8 cellular contexts compared by ENCODE assay signal in the genomic region with DNA sequence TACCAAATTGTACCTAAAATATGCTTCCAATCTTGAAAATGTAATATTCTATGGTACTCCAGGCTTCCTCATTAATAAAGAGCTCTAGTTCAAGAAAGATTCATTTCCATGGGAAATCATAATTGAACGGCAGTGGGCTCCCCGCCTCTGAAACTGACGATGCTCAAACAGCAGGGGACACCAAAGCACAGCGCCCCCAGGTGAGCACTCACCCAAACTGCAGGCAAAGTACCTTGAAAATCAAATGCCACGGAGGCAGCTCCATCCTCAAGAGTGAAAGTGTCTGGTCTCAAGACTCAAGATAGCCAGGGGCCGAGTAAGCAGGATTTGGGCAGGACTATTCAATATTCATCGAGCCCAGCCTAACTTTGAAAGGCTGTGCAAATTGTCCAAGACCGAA.
DNase-seq lines count a peak whose midpoint lies in the region; ATAC-seq and TF ChIP-seq lines count a peak whose summit lies in the region.

No MANE protein-coding gene starts in this region.

- BruUV-seq in mammary epithelial cell (replicated peaks; lab: Mats Ljungman, UMichigan), result no TSS peak

- TF ChIP-seq CTCF in GM12864 (IDR thresholded peaks at IDR 0.05; ENCODE audit: low read depth, low read length, missing control alignments), result peak; percentile 57
- TF ChIP-seq CTCF in RWPE1 (conservative IDR thresholded peaks at IDR 0.05; ENCODE audit: low read depth), result peak; percentile 37; the same call in 1 of the 2 replicates
- TF ChIP-seq CTCF in mammary epithelial cell (conservative IDR thresholded peaks at IDR 0.05 in 1 of 2, IDR thresholded peaks at IDR 0.05 in 1 of 2; ENCODE audit: extremely low read depth in 1 of 2, insufficient read depth in 1 of 2, low read depth in 1 of 2, low read length in 2 of 2), result peak; percentile 31 to 46
- peak; percentile 47 for TF ChIP-seq CTCF in progenitor cell of endocrine pancreas (IDR thresholded peaks at IDR 0.05; ENCODE audit: unreplicated experiment)
- TF ChIP-seq CTCF in gastroesophageal sphincter (IDR thresholded peaks at IDR 0.05), result no peak

- H3K9me3 Mint-ChIP-seq in progenitor cell of endocrine pancreas (ENCODE audit: low read depth), result no peaks in the 10 kb centered on the region

- H4K20me1 ChIP-seq in mammary epithelial cell (ENCODE audit: insufficient read depth, low read length), result no peaks in the 10 kb centered on the region

- in situ Hi-C loops in mammary epithelial cell (cut with MboI; ENCODE audit: low sequenced_read_pairs in 2 of 2), result no loop called here

- intact Hi-C loops in mammary epithelial cell (cut with micrococcal nuclease), result no loop called here

- POLR2A ChIA-PET in RWPE1 (lab: Yijun Ruan, JAX; ENCODE audit: low non-redundant PET), result no interaction called here

- no peaks in the 10 kb centered on the region for H3K27me3 ChIP-seq in mammary epithelial cell (ENCODE audit: insufficient read depth, low read length)
- H3K27me3 ChIP-seq in gastroesophageal sphincter, result no peaks in the 10 kb centered on the region

- no peaks in the 10 kb centered on the region for H3K79me2 ChIP-seq in mammary epithelial cell (ENCODE audit: insufficient read depth, low read length)

- 57% methylated on average over 8 of the region's 8 CpGs for WGBS in mammary epithelial cell (ENCODE audit: low coverage, missing lambda C conversion rate)
- WGBS in gastroesophageal sphincter (ENCODE audit: low coverage in 1 of 2), 2 donors, result 53 to 67% methylated on average over 4 to 5 of the region's 8 CpGs

- ATAC-seq in HG02973 (IDR thresholded peaks at IDR 0.05; ENCODE audit: unreplicated experiment) (no peak), GM19035 (IDR thresholded peaks at IDR 0.05; ENCODE audit: unreplicated experiment) (no peak), gastroesophageal sphincter (no peak), HG03354 (IDR thresholded peaks at IDR 0.05; ENCODE audit: poor library complexity, severe bottlenecking, unreplicated experiment) (no peak)

- no peaks in the 10 kb centered on the region for H3K36me3 Mint-ChIP-seq in progenitor cell of endocrine pancreas (ENCODE audit: insufficient read depth)

- no peaks in the 10 kb centered on the region for H3K4me1 Mint-ChIP-seq in progenitor cell of endocrine pancreas (ENCODE audit: low read depth)

- peaks cover 11% of the 10 kb centered on the region for H3K27me3 Mint-ChIP-seq in progenitor cell of endocrine pancreas

- no peak overlapping the region for H3K4me2 ChIP-seq in mammary epithelial cell (ENCODE audit: insufficient read depth, low read depth, low read length)

- dilution Hi-C loops in mammary epithelial cell (cut with HindIII; ENCODE audit: low sequenced_read_pairs), result no loop called here

- H3K36me3 ChIP-seq in mammary epithelial cell (ENCODE audit: insufficient read depth, low read length), result no peaks in the 10 kb centered on the region
- no peaks in the 10 kb centered on the region for H3K36me3 ChIP-seq in gastroesophageal sphincter

- no peak overlapping the region for H3K9ac ChIP-seq in mammary epithelial cell (ENCODE audit: insufficient read depth, low read length)

- H3K27ac Mint-ChIP-seq in progenitor cell of endocrine pancreas, result no peak overlapping the region

- H3K27ac ChIP-seq in RWPE1, result no peak overlapping the region
- no peak overlapping the region for H3K27ac ChIP-seq in mammary epithelial cell (ENCODE audit: insufficient read depth, low read depth, low read length)
- no peak overlapping the region for H3K27ac ChIP-seq in gastroesophageal sphincter

- H3K4me3 Mint-ChIP-seq in progenitor cell of endocrine pancreas (ENCODE audit: low read depth), result no peak overlapping the region

- H2AFZ ChIP-seq in mammary epithelial cell (ENCODE audit: low read depth, low read length), result no peak overlapping the region

- no peak overlapping the region for H3K4me3 ChIP-seq in GM12864 (ENCODE audit: low read depth, low read length)
- H3K4me3 ChIP-seq in mammary epithelial cell (replicated peaks in 1 of 3; ENCODE audit: insufficient read depth in 1 of 3, low read depth in 2 of 3, low read length in 3 of 3), result no peak overlapping the region
- H3K4me3 ChIP-seq in gastroesophageal sphincter, result no peak overlapping the region

- DNase-seq in GM12864 (ENCODE audit: low read depth), result no peak
- no peak for DNase-seq in RWPE1 (ENCODE audit: low spot score)
- no peak for DNase-seq in mammary epithelial cell
- no peak for DNase-seq in progenitor cell of endocrine pancreas (ENCODE audit: low spot score, unreplicated experiment)

- H3K4me1 ChIP-seq in mammary epithelial cell (ENCODE audit: insufficient read depth, low read length) (no peaks in the 10 kb centered on the region), gastroesophageal sphincter (peaks cover 4 to 36% (median 12%) of the 10 kb centered on the region in 3 donors)

- TF ChIP-seq EP300 in gastroesophageal sphincter (IDR thresholded peaks at IDR 0.05), result no peak

- no peak for TF ChIP-seq POLR2A in gastroesophageal sphincter (IDR thresholded peaks at IDR 0.05)

- CTCF ChIA-PET in RWPE1 (lab: Yijun Ruan, JAX) (interaction anchor here (0.6 to 0.8 kb wide), 2 partner anchors 32 to 1582 kb away, joined by 4 to 5 read pairs; no protein-coding TSS in a partner anchor), mammary epithelial cell (lab: Charles Lee; ENCODE audit: low non-redundant PET) (no interaction called here)

- peaks cover 5% of the 10 kb centered on the region for H3K9me3 ChIP-seq in mammary epithelial cell (replicated peaks; ENCODE audit: insufficient read depth, low read length)
- no peaks in the 10 kb centered on the region for H3K9me3 ChIP-seq in gastroesophageal sphincter

Comparison
In these comparisons a context has a peak if more than half of its experiments do, and no peak if none do; other contexts are left out.
1. CTCF ChIP-seq: peak in GM12864 (single experiment), RWPE1 (single experiment), mammary epithelial cell (2 of 2) and progenitor cell of endocrine pancreas (single experiment); none in gastroesophageal sphincter (0 of 4).